In the genomic region with DNA sequence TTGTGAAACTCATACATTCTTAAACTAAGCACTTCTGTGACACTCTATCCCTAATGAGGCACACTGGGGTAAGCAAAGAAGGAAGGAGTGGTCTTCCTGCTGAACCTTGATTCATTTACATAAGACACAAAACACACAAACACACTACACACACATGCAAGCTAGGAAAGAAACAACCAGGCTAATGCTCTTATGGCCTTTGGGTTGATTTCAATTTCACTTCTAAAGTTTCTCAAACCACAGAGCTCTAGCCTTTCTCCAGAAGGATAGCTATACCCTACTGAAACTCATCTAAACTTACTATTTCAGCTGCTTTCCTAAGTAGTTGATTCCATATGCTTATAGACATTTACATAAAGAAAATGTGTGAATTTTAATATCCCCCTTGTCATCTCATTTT, we compare ENCODE assay signal across 32 cellular contexts.
DNase-seq lines count a peak whose midpoint lies in the region; ATAC-seq, FAIRE-seq and TF ChIP-seq lines count a peak whose summit lies in the region.
"Had no signal": no experiment of that assay in that cellular context is flagged by ENCODE, and none has a peak within 500 bp of the region (broad histone marks: within the 10 kb centered on the region; RNA-seq: fewer than 3 reads in every experiment).

No MANE protein-coding gene starts in this region.

- peak overlapping the region in 3 of 5 experiments; percentile 51 to 85 (median 68) for H3K27ac Mint-ChIP-seq in brain
- no peak overlapping the region for H3K27ac Mint-ChIP-seq in activated T-cell treated with anti-CD3 and anti-CD28 coated beads, Interleukin-2, amount 50 U/mL, for 24 hours
- H3K27ac Mint-ChIP-seq in CD8-positive, alpha-beta T cell: no peak overlapping the region
- no peak overlapping the region for H3K27ac Mint-ChIP-seq in activated CD4-positive, alpha-beta T cell treated with anti-CD3 and anti-CD28 coated beads, Interleukin-2, amount 10 ng/mL, durations not matched to agents 24 days and 14 days
- H3K27ac Mint-ChIP-seq: activated CD4-positive, alpha-beta T cell treated with anti-CD3 and anti-CD28 coated beads, Interleukin-2, amount 10 ng/mL, durations not matched to agents 7 days and 5 days; activated naive CD8-positive, alpha-beta T cell treated with anti-CD3 and anti-CD28 coated beads for 36 hours; CD4-positive, CD25-positive, alpha-beta regulatory T cell had no signal

- H3K27ac ChIP-seq in psoas muscle: peak overlapping the region; percentile 24
- H3K27ac ChIP-seq in CD8-positive, alpha-beta T cell (ENCODE audit: low read depth, low read length): no peak overlapping the region
- H3K27ac ChIP-seq: HL-60, parathyroid adenoma, SJSA1, WERI-Rb-1 had no signal

- H3K4me1 ChIP-seq in psoas muscle: peaks cover 60% of the 10 kb centered on the region
- no peaks in the 10 kb centered on the region for H3K4me1 ChIP-seq in CD8-positive, alpha-beta T cell (ENCODE audit: insufficient read depth, low read length)
- H3K4me1 ChIP-seq: parathyroid adenoma, SJSA1 had no signal

- intact Hi-C loops in psoas muscle (cut with DNase I): loop anchor here (10.0 kb wide), 2 partner anchors 112 to 132 kb away; no protein-coding TSS in a partner anchor
- intact Hi-C loops in CD8-positive, alpha-beta T cell (cut with DNase I, micrococcal nuclease): no loop called here
- intact Hi-C loops in activated CD4-positive, alpha-beta T cell treated with anti-CD3 and anti-CD28 coated beads, Interleukin-2, amount 10 ng/mL, durations not matched to agents 24 days and 14 days (cut with micrococcal nuclease): no loop called here

- H3K4me1 Mint-ChIP-seq in brain: peaks cover 65% of the 10 kb centered on the region
- peaks cover 3% of the 10 kb centered on the region for H3K4me1 Mint-ChIP-seq in activated T-cell treated with anti-CD3 and anti-CD28 coated beads, Interleukin-2, amount 50 U/mL, for 24 hours (ENCODE audit: low read depth)
- H3K4me1 Mint-ChIP-seq in CD8-positive, alpha-beta T cell (ENCODE audit: low read depth): no peaks in the 10 kb centered on the region
- H3K4me1 Mint-ChIP-seq in activated CD4-positive, alpha-beta T cell treated with anti-CD3 and anti-CD28 coated beads, Interleukin-2, amount 10 ng/mL, durations not matched to agents 24 days and 14 days: no peaks in the 10 kb centered on the region
- H3K4me1 Mint-ChIP-seq: activated CD4-positive, alpha-beta T cell treated with anti-CD3 and anti-CD28 coated beads, Interleukin-2, amount 10 ng/mL, durations not matched to agents 7 days and 5 days had no signal

- no peak for TF ChIP-seq POLR2A in H54 (IDR thresholded peaks at IDR 0.05; ENCODE audit: low read depth, low read length)

- no peaks in the 10 kb centered on the region for H3K36me3 ChIP-seq in psoas muscle (ENCODE audit: insufficient read depth in 1 of 2, low read depth in 1 of 2)
- no peaks in the 10 kb centered on the region for H3K36me3 ChIP-seq in CD8-positive, alpha-beta T cell (ENCODE audit: insufficient read depth, low read length)
- H3K36me3 ChIP-seq: SJSA1, spleen, thoracic aorta, WERI-Rb-1 had no signal

- no peak for TF ChIP-seq CTCF in brain (conservative IDR thresholded peaks at IDR 0.05)
- no peak for TF ChIP-seq CTCF in psoas muscle (IDR thresholded peaks at IDR 0.05)
- TF ChIP-seq CTCF in CD8-positive, alpha-beta T cell (IDR thresholded peaks at IDR 0.05): no peak

- H3K9me3 Mint-ChIP-seq in brain: peaks cover 0 to 4% (median 0%) of the 10 kb centered on the region in 5 experiments
- no peaks in the 10 kb centered on the region for H3K9me3 Mint-ChIP-seq in activated T-cell treated with anti-CD3 and anti-CD28 coated beads, Interleukin-2, amount 50 U/mL, for 24 hours
- no peaks in the 10 kb centered on the region for H3K9me3 Mint-ChIP-seq in CD8-positive, alpha-beta T cell
- no peaks in the 10 kb centered on the region for H3K9me3 Mint-ChIP-seq in activated CD4-positive, alpha-beta T cell treated with anti-CD3 and anti-CD28 coated beads, Interleukin-2, amount 10 ng/mL, durations not matched to agents 24 days and 14 days
- H3K9me3 Mint-ChIP-seq: activated CD4-positive, alpha-beta T cell treated with anti-CD3 and anti-CD28 coated beads, Interleukin-2, amount 10 ng/mL, durations not matched to agents 7 days and 5 days; activated naive CD8-positive, alpha-beta T cell treated with anti-CD3 and anti-CD28 coated beads for 36 hours; activated T-cell treated with anti-CD3 and anti-CD28 coated beads, Interleukin-2, amount 50 U/mL, for 4 hours; CD4-positive, CD25-positive, alpha-beta regulatory T cell had no signal

- H3K4me3 ChIP-seq in psoas muscle: no peak overlapping the region
- H3K4me3 ChIP-seq in CD8-positive, alpha-beta T cell (ENCODE audit: low read depth, low read length): no peak overlapping the region
- H3K4me3 ChIP-seq: SJSA1, spleen, thoracic aorta had no signal

- ATAC-seq in GM18511 (IDR thresholded peaks at IDR 0.05; ENCODE audit: unreplicated experiment): peak; percentile 53
- ATAC-seq in psoas muscle: no peak
- ATAC-seq in CD8-positive, alpha-beta T cell: no peak
- no peak for ATAC-seq in GM19324 (IDR thresholded peaks at IDR 0.05; ENCODE audit: low FRiP score, unreplicated experiment)
- ATAC-seq: activated T-cell treated with anti-CD3 and anti-CD28 coated beads, Interleukin-2, amount 50 U/mL, for 4 hours; left lobe of liver; right cardiac atrium; stimulated activated naive CD8-positive, alpha-beta T cell treated with anti-CD3 and anti-CD28 coated beads, Interleukin-15, Interleukin-2, amounts not matched to agents 100 U/mL and 50 U/mL, for 24 hours had no signal

- H3K27me3 Mint-ChIP-seq in brain: no peaks in the 10 kb centered on the region
- no peaks in the 10 kb centered on the region for H3K27me3 Mint-ChIP-seq in activated T-cell treated with anti-CD3 and anti-CD28 coated beads, Interleukin-2, amount 50 U/mL, for 24 hours
- no peaks in the 10 kb centered on the region for H3K27me3 Mint-ChIP-seq in CD8-positive, alpha-beta T cell (ENCODE audit: low read depth)
- H3K27me3 Mint-ChIP-seq in activated CD4-positive, alpha-beta T cell treated with anti-CD3 and anti-CD28 coated beads, Interleukin-2, amount 10 ng/mL, durations not matched to agents 24 days and 14 days: no peaks in the 10 kb centered on the region
- H3K27me3 Mint-ChIP-seq: CD4-positive, CD25-positive, alpha-beta regulatory T cell had no signal

- H3K9me3 ChIP-seq in psoas muscle: no peaks in the 10 kb centered on the region
- no peaks in the 10 kb centered on the region for H3K9me3 ChIP-seq in CD8-positive, alpha-beta T cell (ENCODE audit: low read length)
- H3K9me3 ChIP-seq: SJSA1, spleen, thoracic aorta had no signal

- H3K36me3 Mint-ChIP-seq in brain: peaks cover 6% of the 10 kb centered on the region
- H3K36me3 Mint-ChIP-seq in activated T-cell treated with anti-CD3 and anti-CD28 coated beads, Interleukin-2, amount 50 U/mL, for 24 hours (ENCODE audit: low read depth): no peaks in the 10 kb centered on the region
- H3K36me3 Mint-ChIP-seq in CD8-positive, alpha-beta T cell: no peaks in the 10 kb centered on the region
- no peaks in the 10 kb centered on the region for H3K36me3 Mint-ChIP-seq in activated CD4-positive, alpha-beta T cell treated with anti-CD3 and anti-CD28 coated beads, Interleukin-2, amount 10 ng/mL, durations not matched to agents 24 days and 14 days (ENCODE audit: low read depth)
- H3K36me3 Mint-ChIP-seq: activated naive CD8-positive, alpha-beta T cell treated with anti-CD3 and anti-CD28 coated beads for 36 hours; CD4-positive, CD25-positive, alpha-beta regulatory T cell had no signal

- POLR2A ChIA-PET in CD8-positive, alpha-beta T cell (lab: Charles Lee): no interaction called here

- FAIRE-seq in H54 (lab: Jason Lieb, UNC): peak; percentile 30
- FAIRE-seq: islet of Langerhans had no signal

- DNase-seq in H54 (ENCODE audit: insufficient read length, low spot score) (no peak), psoas muscle (no peak)
- DNase-seq in activated T-cell treated with anti-CD3 and anti-CD28 coated beads, Interleukin-2, amount 50 U/mL, for 24 hours: no peak
- no peak for DNase-seq in CD8-positive, alpha-beta T cell
- DNase-seq in activated CD4-positive, alpha-beta T cell treated with anti-CD3 and anti-CD28 coated beads, Interleukin-2, amount 10 ng/mL, durations not matched to agents 24 days and 14 days: no peak
- DNase-seq: activated CD4-positive, alpha-beta T cell treated with anti-CD3 and anti-CD28 coated beads, Interleukin-2, amount 10 ng/mL, durations not matched to agents 7 days and 5 days; activated gamma-delta T cell; activated naive CD8-positive, alpha-beta T cell treated with anti-CD3 and anti-CD28 coated beads for 36 hours; activated T-cell treated with anti-CD3 and anti-CD28 coated beads, Interleukin-2, amount 50 U/mL, for 4 hours; AML-193; anterior cingulate cortex; CD4-positive, CD25-positive, alpha-beta regulatory T cell; effector CD8-positive, alpha-beta T cell; glutamatergic neuron; mesendoderm; NCI-H1436; NCI-H2081 treated with DMSO at 0.1 percent for 48 hours; NCI-H748 treated with DMSO at 0.1 percent for 48 hours; right cardiac atrium; spleen; stimulated activated CD4-positive, alpha-beta T cell treated with anti-CD3 and anti-CD28 coated beads, Interleukin-2, amount 100 ng/mL, for 24 hours; stimulated activated naive CD8-positive, alpha-beta T cell treated with anti-CD3 and anti-CD28 coated beads, Interleukin-15, Interleukin-2, amounts not matched to agents 100 U/mL and 50 U/mL, for 24 hours; WERI-Rb-1 had no signal

- no peak overlapping the region for H3K4me3 Mint-ChIP-seq in brain
- H3K4me3 Mint-ChIP-seq in activated T-cell treated with anti-CD3 and anti-CD28 coated beads, Interleukin-2, amount 50 U/mL, for 24 hours: no peak overlapping the region
- H3K4me3 Mint-ChIP-seq in CD8-positive, alpha-beta T cell: no peak overlapping the region
- H3K4me3 Mint-ChIP-seq in activated CD4-positive, alpha-beta T cell treated with anti-CD3 and anti-CD28 coated beads, Interleukin-2, amount 10 ng/mL, durations not matched to agents 24 days and 14 days: no peak overlapping the region
- H3K4me3 Mint-ChIP-seq: activated CD4-positive, alpha-beta T cell treated with anti-CD3 and anti-CD28 coated beads, Interleukin-2, amount 10 ng/mL, durations not matched to agents 7 days and 5 days; activated naive CD8-positive, alpha-beta T cell treated with anti-CD3 and anti-CD28 coated beads for 36 hours; activated T-cell treated with anti-CD3 and anti-CD28 coated beads, Interleukin-2, amount 50 U/mL, for 4 hours; CD4-positive, CD25-positive, alpha-beta regulatory T cell had no signal

- CTCF ChIA-PET in CD8-positive, alpha-beta T cell (lab: Charles Lee): no interaction called here

- H3K27me3 ChIP-seq in psoas muscle (ENCODE audit: insufficient read depth in 3 of 3, low read length in 2 of 3): no peaks in the 10 kb centered on the region
- no peaks in the 10 kb centered on the region for H3K27me3 ChIP-seq in CD8-positive, alpha-beta T cell (ENCODE audit: insufficient read depth, low read length)
- H3K27me3 ChIP-seq: SJSA1, spleen had no signal

Comparison
In these comparisons a context has a peak if more than half of its experiments do, and no peak if none do; other contexts are left out.
1. H3K27ac Mint-ChIP-seq: peak in brain (3 of 5); none in activated T-cell treated with anti-CD3 and anti-CD28 coated beads, Interleukin-2, amount 50 U/mL, for 24 hours (single experiment), CD8-positive, alpha-beta T cell (single experiment) and activated CD4-positive, alpha-beta T cell treated with anti-CD3 and anti-CD28 coated beads, Interleukin-2, amount 10 ng/mL, durations not matched to agents 24 days and 14 days (single experiment).
2. intact Hi-C loops: an anchor here in psoas muscle (10.0 kb wide); none called in CD8-positive, alpha-beta T cell and activated CD4-positive, alpha-beta T cell treated with anti-CD3 and anti-CD28 coated beads, Interleukin-2, amount 10 ng/mL, durations not matched to agents 24 days and 14 days.